12 cellular contexts compared by ENCODE assay signal in the genomic region with DNA sequence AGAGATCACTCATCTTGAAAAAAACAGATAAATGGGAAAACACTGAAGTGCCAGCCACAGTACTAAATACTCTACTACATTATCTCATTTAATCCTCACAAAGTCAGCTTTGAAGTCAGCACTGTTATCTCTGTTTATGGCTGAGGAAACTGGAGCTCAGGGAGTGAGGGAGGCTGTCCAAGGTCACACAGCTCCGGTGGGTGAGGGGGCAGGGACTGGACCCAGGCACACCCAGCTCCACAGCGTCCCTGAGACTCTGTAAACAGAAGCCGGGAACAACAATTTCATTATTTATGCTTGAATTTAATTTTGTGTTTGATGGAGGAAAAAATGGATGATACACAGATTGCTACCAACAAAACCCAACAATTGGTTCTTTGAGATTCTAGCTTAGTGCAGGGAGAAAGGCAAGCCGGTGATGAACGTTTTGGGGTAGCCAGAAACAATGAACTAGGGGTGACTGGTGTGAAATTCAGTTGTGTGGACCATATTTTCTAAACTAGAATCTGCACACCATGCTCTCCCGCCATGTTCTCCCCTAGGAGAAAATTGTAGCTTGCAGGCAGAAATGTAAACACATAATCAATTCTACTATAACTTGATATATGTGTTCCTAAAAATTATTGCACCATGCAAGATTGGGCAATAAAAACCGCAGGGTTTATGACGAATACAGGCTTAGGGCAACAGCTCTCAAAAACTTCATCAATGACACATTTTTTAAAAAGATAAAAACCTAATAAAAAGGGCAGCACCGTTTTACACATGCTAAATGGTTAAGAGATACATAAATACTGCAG. TPM values are rescaled to one million over a fixed set of nuclear protein-coding genes. Genes with fewer than 3 reads are reported as not detected.
DNase-seq lines count a peak whose midpoint lies in the region; ATAC-seq, FAIRE-seq and TF ChIP-seq lines count a peak whose summit lies in the region.
"Had no signal": no experiment of that assay in that cellular context is flagged by ENCODE, and none has a peak within 500 bp of the region (broad histone marks: within the 10 kb centered on the region; RNA-seq: fewer than 3 reads in every experiment).

A gene with protein sequence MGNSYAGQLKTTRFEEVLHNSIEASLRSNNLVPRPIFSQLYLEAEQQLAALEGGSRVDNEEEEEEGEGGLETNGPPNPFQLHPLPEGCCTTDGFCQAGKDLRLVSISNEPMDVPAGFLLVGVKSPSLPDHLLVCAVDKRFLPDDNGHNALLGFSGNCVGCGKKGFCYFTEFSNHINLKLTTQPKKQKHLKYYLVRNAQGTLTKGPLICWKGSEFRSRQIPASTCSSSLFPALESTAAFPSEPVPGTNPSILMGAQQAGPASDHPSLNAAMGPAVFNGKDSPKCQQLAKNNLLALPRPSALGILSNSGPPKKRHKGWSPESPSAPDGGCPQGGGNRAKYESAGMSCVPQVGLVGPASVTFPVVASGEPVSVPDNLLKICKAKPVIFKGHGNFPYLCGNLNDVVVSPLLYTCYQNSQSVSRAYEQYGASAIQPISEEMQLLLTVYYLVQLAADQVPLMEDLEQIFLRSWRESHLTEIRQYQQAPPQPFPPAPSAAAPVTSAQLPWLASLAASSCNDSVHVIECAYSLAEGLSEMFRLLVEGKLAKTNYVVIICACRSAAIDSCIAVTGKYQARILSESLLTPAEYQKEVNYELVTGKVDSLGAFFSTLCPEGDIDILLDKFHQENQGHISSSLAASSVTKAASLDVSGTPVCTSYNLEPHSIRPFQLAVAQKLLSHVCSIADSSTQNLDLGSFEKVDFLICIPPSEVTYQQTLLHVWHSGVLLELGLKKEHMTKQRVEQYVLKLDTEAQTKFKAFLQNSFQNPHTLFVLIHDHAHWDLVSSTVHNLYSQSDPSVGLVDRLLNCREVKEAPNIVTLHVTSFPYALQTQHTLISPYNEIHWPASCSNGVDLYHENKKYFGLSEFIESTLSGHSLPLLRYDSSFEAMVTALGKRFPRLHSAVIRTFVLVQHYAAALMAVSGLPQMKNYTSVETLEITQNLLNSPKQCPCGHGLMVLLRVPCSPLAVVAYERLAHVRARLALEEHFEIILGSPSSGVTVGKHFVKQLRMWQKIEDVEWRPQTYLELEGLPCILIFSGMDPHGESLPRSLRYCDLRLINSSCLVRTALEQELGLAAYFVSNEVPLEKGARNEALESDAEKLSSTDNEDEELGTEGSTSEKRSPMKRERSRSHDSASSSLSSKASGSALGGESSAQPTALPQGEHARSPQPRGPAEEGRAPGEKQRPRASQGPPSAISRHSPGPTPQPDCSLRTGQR (N-terminal part only) (plus strand): TSS at position 768 of the 800 bp plus-strand sequence. CDS start 22,570 bp downstream, outside the sequence.

- no peak within 1 kb of the TSS for H4K5ac ChIP-seq in H9 (ENCODE audit: insufficient read length, low read depth, low read length)

- no CpG with 5 or more reads among the region's 9 CpGs for WGBS in H9 (ENCODE audit: extremely low coverage, insufficient read length, low lambda C conversion rate)
- 26 to 53% (median 34%) methylated on average over 9 of the region's 9 CpGs for WGBS in small intestine, 3 donors
- 57 to 75% (median 66%) methylated on average over 9 of the region's 9 CpGs for WGBS in spleen, 5 donors

- no peaks in the 10 kb centered on the region; the same call in 1 of the 2 replicates for H3K4me1 ChIP-seq in H9 (ENCODE audit: insufficient read depth, low read length)
- H3K4me1 ChIP-seq in small intestine (ENCODE audit: control insufficient read depth in 2 of 2, insufficient read depth in 1 of 2, low read depth in 1 of 2, low read length in 1 of 2): no peaks in the 10 kb centered on the region
- H3K4me1 ChIP-seq in spleen: peaks cover 0 to 5% (median 0%) of the 10 kb centered on the region in 6 donors
- H3K4me1 ChIP-seq: ascending aorta, BLaER1 had no signal

- intact Hi-C loops in dorsolateral prefrontal cortex (cut with DNase I): no loop called here
- intact Hi-C loops in spleen (cut with DNase I; ENCODE audit: low total_unique reads): no loop called here

- no peak within 1 kb of the TSS for H3K4me3 Mint-ChIP-seq in H9
- no peak within 1 kb of the TSS for H3K4me3 Mint-ChIP-seq in neural crest cell
- H3K4me3 Mint-ChIP-seq: naive B cell had no signal

- H3K79me2 ChIP-seq in H9 (ENCODE audit: insufficient read depth, low read length): no peaks in the 10 kb centered on the region; the same call in 1 of the 2 replicates

- H3K36me3 Mint-ChIP-seq in H9 (ENCODE audit: insufficient read depth in 1 of 3, low read depth in 3 of 3) (no peaks in the 10 kb centered on the region), neural crest cell (ENCODE audit: low read depth) (no peaks in the 10 kb centered on the region)
- H3K36me3 Mint-ChIP-seq: naive B cell had no signal

- H3K27me3 Mint-ChIP-seq in H9 (ENCODE audit: low read depth) (no peaks in the 10 kb centered on the region), neural crest cell (ENCODE audit: low read depth) (no peaks in the 10 kb centered on the region)

- H2BK15ac ChIP-seq in H9 (ENCODE audit: low read depth, low read length): no peak within 1 kb of the TSS

- ATAC-seq in HG02588 (IDR thresholded peaks at IDR 0.05; ENCODE audit: unreplicated experiment) (no peak), HG03469 (IDR thresholded peaks at IDR 0.05; ENCODE audit: unreplicated experiment) (no peak)

- TF ChIP-seq CTCF in H9 (conservative IDR thresholded peaks at IDR 0.05): no peak
- TF ChIP-seq CTCF in dorsolateral prefrontal cortex (IDR thresholded peaks at IDR 0.05 in 54 of 56, conservative IDR thresholded peaks at IDR 0.05 in 2 of 56; ENCODE audit: low read depth in 1 of 56, partially characterized antibody in 56 of 56): no peak
- TF ChIP-seq CTCF in neural crest cell (conservative IDR thresholded peaks at IDR 0.05): no peak
- no peak for TF ChIP-seq CTCF in spleen (IDR thresholded peaks at IDR 0.05 in 8 of 11, conservative IDR thresholded peaks at IDR 0.05 in 3 of 11)

- no peak within 1 kb of the TSS for H2BK12ac ChIP-seq in H9 (ENCODE audit: insufficient read length, low read depth, low read length)

- H4K20me1 ChIP-seq in H9 (ENCODE audit: control insufficient read depth, insufficient read depth, insufficient read length): no peaks in the 10 kb centered on the region
- H4K20me1 ChIP-seq: BLaER1 had no signal

- H2AFZ ChIP-seq in H9 (ENCODE audit: low read length): no peak within 1 kb of the TSS

- no peak within 1 kb of the TSS for H3K23ac ChIP-seq in H9 (ENCODE audit: insufficient read length, low read depth, low read length)

- H3K27ac ChIP-seq in H9 (ENCODE audit: insufficient read length, low read depth, low read length) (no peak within 1 kb of the TSS), dorsolateral prefrontal cortex (peak within 1 kb of the TSS in 17 of 59 donors; percentile 2 to 56 (median 30)), small intestine (ENCODE audit: low read depth in 1 of 2, low read length in 1 of 2) (no peak within 1 kb of the TSS), spleen (no peak within 1 kb of the TSS)
- H3K27ac ChIP-seq: ascending aorta, BLaER1 had no signal

- H2BK120ac ChIP-seq in H9 (ENCODE audit: low read depth, low read length, poor library complexity, severe bottlenecking): no peak within 1 kb of the TSS

- H3K27ac Mint-ChIP-seq in H9: peak within 1 kb of the TSS in 1 of 3 experiments; percentile 50; a peak in 2 of 7 replicates
- peak within 1 kb of the TSS; percentile 27 for H3K27ac Mint-ChIP-seq in neural crest cell (ENCODE audit: unreplicated experiment)

- H3K4me1 Mint-ChIP-seq in H9 (peaks cover 0 to 3% of the 10 kb centered on the region in 2 experiments; a peak in 1 of 4 replicates), neural crest cell (peaks cover 41% of the 10 kb centered on the region)
- H3K4me1 Mint-ChIP-seq: naive B cell had no signal

- H3K9me3 Mint-ChIP-seq in H9: no peaks in the 10 kb centered on the region
- no peaks in the 10 kb centered on the region for H3K9me3 Mint-ChIP-seq in neural crest cell
- H3K9me3 Mint-ChIP-seq: naive B cell had no signal

- no peaks in the 10 kb centered on the region for H3K27me3 ChIP-seq in H9 (ENCODE audit: insufficient read depth, low read length)
- no peaks in the 10 kb centered on the region for H3K27me3 ChIP-seq in dorsolateral prefrontal cortex
- peaks cover 0 to 6% of the 10 kb centered on the region in 2 donors for H3K27me3 ChIP-seq in small intestine (ENCODE audit: control insufficient read depth in 2 of 2, insufficient read depth in 2 of 2, low read length in 2 of 2)
- H3K27me3 ChIP-seq in spleen (replicated peaks in 1 of 7): peaks cover 0 to 54% (median 0%) of the 10 kb centered on the region in 7 donors
- H3K27me3 ChIP-seq: ascending aorta, BLaER1 had no signal

- H3K79me1 ChIP-seq in H9 (ENCODE audit: insufficient read depth, low read depth, low read length, poor library complexity, severe bottlenecking): no peaks in the 10 kb centered on the region

- H3K36me3 ChIP-seq in small intestine (ENCODE audit: control insufficient read depth in 2 of 2, insufficient read depth in 2 of 2, low read length in 2 of 2): no peaks in the 10 kb centered on the region
- H3K36me3 ChIP-seq in spleen: no peaks in the 10 kb centered on the region
- H3K36me3 ChIP-seq: ascending aorta, BLaER1 had no signal

- no peak within 1 kb of the TSS for H2AK5ac ChIP-seq in H9 (ENCODE audit: insufficient read length, low read length)

- H3K18ac ChIP-seq in H9 (ENCODE audit: insufficient read length, low read depth, low read length): no peak within 1 kb of the TSS

- no peak for TF ChIP-seq POLR2A in spleen (IDR thresholded peaks at IDR 0.05)

- H3K9me3 ChIP-seq in H9 (ENCODE audit: control insufficient read depth, low read depth, low read length): no peaks in the 10 kb centered on the region
- no peaks in the 10 kb centered on the region for H3K9me3 ChIP-seq in small intestine (ENCODE audit: control insufficient read depth, low read depth)
- no peaks in the 10 kb centered on the region for H3K9me3 ChIP-seq in spleen
- H3K9me3 ChIP-seq: ascending aorta, BLaER1 had no signal

- no peak within 1 kb of the TSS for H4K8ac ChIP-seq in H9 (replicated peaks; ENCODE audit: insufficient read length, low read depth, low read length)

- no peak within 1 kb of the TSS for H3K9ac ChIP-seq in H9 (ENCODE audit: extremely low read depth, insufficient read length, low read length)
- H3K9ac ChIP-seq: BLaER1 had no signal

- H3K4me2 ChIP-seq in H9 (ENCODE audit: insufficient read depth, insufficient read length, low read length): no peak within 1 kb of the TSS
- H3K4me2 ChIP-seq: BLaER1 had no signal

- H4K91ac ChIP-seq in H9 (ENCODE audit: insufficient read length, low read depth, low read length): no peak within 1 kb of the TSS

- no peak within 1 kb of the TSS for H3T11ph ChIP-seq in H9 (ENCODE audit: low read length)

- no peaks in the 10 kb centered on the region for H3K23me2 ChIP-seq in H9 (ENCODE audit: insufficient read length, low read depth, low read length, poor library complexity, severe bottlenecking)

- peak within 1 kb of the TSS in 1 of 59 donors; percentile 42 for H3K4me3 ChIP-seq in dorsolateral prefrontal cortex
- H3K4me3 ChIP-seq in small intestine (ENCODE audit: low read depth in 1 of 2, low read length in 2 of 2): peak within 1 kb of the TSS in 1 of 2 donors; percentile 11
- H3K4me3 ChIP-seq in spleen: no peak within 1 kb of the TSS
- H3K4me3 ChIP-seq: ascending aorta, BLaER1 had no signal

- DNase-seq in H9 (no peak), NOMO-1 treated with dmso at 0.1 percent for 144 hours (lab: John Stamatoyannopoulos, UW; ENCODE audit: unreplicated experiment) (peak; percentile 55), dorsolateral prefrontal cortex (no peak), neural crest cell (ENCODE audit: low read depth, low spot score) (no peak), small intestine (no peak), spleen (no peak)
- DNase-seq: activated T-cell treated with anti-CD3 and anti-CD28 coated beads for 4 hours, naive B cell had no signal

- H3K14ac ChIP-seq in H9 (ENCODE audit: insufficient read depth, low read length): no peak within 1 kb of the TSS

- FAIRE-seq in small intestine (lab: Jason Lieb, UNC): no peak

- H2BK5ac ChIP-seq in H9 (ENCODE audit: insufficient read length, low read length): no peak within 1 kb of the TSS

- no peak within 1 kb of the TSS for H2BK20ac ChIP-seq in H9 (ENCODE audit: low read depth, low read length, poor library complexity, severe bottlenecking)

- H3K56ac ChIP-seq in H9 (ENCODE audit: insufficient read length, low read depth, low read length): no peak within 1 kb of the TSS

- H3K4ac ChIP-seq in H9 (ENCODE audit: low read depth, low read length): no peak within 1 kb of the TSS

RNA-seq across cellular contexts. Expression of the gene that starts here (rescaled TPM):
- total RNA-seq in H9 (2021): 15.3 and 16.5 TPM in 2 replicates
- 10 to 100 TPM; 21.2 to 61.8 (median 37.2) TPM for total RNA-seq in dorsolateral prefrontal cortex
- total RNA-seq in neural crest cell: 132 and 143 TPM in 2 replicates
- 1 to 10 TPM in 1 of 3 donors, under 1 TPM in 1, not detected in 1; 0.76 to 1.4 TPM for polyA plus RNA-seq in small intestine
- 1 to 10 TPM in 1 of 7 donors, under 1 TPM in 6; 0.35 to 1.6 (median 0.68) TPM for total RNA-seq in spleen
- under 1 TPM in 2 of 3 donors, not detected in 1; 0.06 to 0.09 TPM for polyA plus RNA-seq in spleen
